ENCODE assay signal across 18 cellular contexts in the genomic region with DNA sequence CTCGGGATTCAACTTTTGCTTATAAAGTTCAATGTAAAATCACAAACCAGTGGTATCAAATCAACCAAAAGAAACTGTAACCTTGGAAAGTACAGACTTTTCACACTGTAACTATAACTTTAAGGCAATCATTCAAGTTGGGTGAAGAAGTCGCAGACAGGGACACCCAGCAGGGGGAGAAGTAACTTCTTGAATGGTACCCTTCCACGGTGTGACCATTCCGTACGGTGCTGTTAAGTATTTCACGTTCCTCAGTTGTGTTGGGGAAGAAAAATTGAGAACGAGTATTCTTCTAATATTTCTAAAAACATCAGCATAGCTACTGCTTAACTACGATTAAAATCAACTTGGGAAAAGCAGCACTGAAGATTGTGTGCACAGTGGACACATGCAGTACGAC. TPM values are rescaled to one million over a fixed set of nuclear protein-coding genes. Genes with fewer than 3 reads are reported as not detected.
DNase-seq lines count a peak whose midpoint lies in the region; ATAC-seq and TF ChIP-seq lines count a peak whose summit lies in the region.
"Had no signal": no experiment of that assay in that cellular context is flagged by ENCODE, and none has a peak within 500 bp of the region (broad histone marks: within the 10 kb centered on the region; RNA-seq: fewer than 3 reads in every experiment).

No MANE protein-coding gene starts in this region.

- H3K79me2 ChIP-seq in GM23338 (replicated peaks; ENCODE audit: insufficient read depth) (peaks cover 35% of the 10 kb centered on the region; the same call in 1 of the 2 replicates), osteoblast (ENCODE audit: insufficient read depth, low read length) (no peaks in the 10 kb centered on the region)

- H3K9me2 ChIP-seq in GM23338 (ENCODE audit: insufficient read depth), result no peaks in the 10 kb centered on the region

- no peak overlapping the region for H2AFZ ChIP-seq in GM23338
- H2AFZ ChIP-seq in osteoblast (ENCODE audit: low read length), result no peak overlapping the region

- TF ChIP-seq CTCF in GM23338 (conservative IDR thresholded peaks at IDR 0.05; ENCODE audit: low read depth in 2 of 2) (peak; percentile 37 to 40; a peak in 3 of 4 replicates), osteoblast (IDR thresholded peaks at IDR 0.05; ENCODE audit: extremely low read depth, low read depth, low read length) (peak; percentile 31)

- H3F3A ChIP-seq in GM23338 (replicated peaks; ENCODE audit: low read depth), result no peaks in the 10 kb centered on the region

- H4K20me1 ChIP-seq in GM23338 (replicated peaks; ENCODE audit: insufficient read depth), result peaks cover 12% of the 10 kb centered on the region
- no peaks in the 10 kb centered on the region for H4K20me1 ChIP-seq in osteoblast (ENCODE audit: insufficient read depth, low read length)

- peaks cover 51% of the 10 kb centered on the region for H3K36me3 Mint-ChIP-seq in GM23338 (ENCODE audit: low read depth)
- no peaks in the 10 kb centered on the region for H3K36me3 Mint-ChIP-seq in T-helper 2 cell treated with Interferon-gamma antibody and Interleukin-4, amounts not matched to agents 5 μg/mL and 100 μg/mL, for 36 hours (ENCODE audit: low read depth)

- no peak for ATAC-seq in GM23338
- ATAC-seq in Right ventricle myocardium superior (ENCODE audit: poor library complexity), result peak; percentile 38
- ATAC-seq: activated CD8-positive, alpha-beta T cell treated with anti-CD3 and anti-CD28 coated beads, Interleukin-2, amount 10 ng/mL, durations not matched to agents 7 days and 5 days had no signal

- H3K36me3 ChIP-seq in GM23338 (ENCODE audit: insufficient read depth), result peaks cover 15% of the 10 kb centered on the region
- peaks cover 10% of the 10 kb centered on the region for H3K36me3 ChIP-seq in osteoblast (ENCODE audit: insufficient read depth, low read length)
- no peaks in the 10 kb centered on the region for H3K36me3 ChIP-seq in MG63
- H3K36me3 ChIP-seq: Peyer's patch had no signal

- H3K27ac ChIP-seq in GM23338 (ENCODE audit: low read depth) (no peak overlapping the region), osteoblast (ENCODE audit: low read depth, low read length) (no peak overlapping the region)
- H3K27ac ChIP-seq: Peyer's patch had no signal

- no peaks in the 10 kb centered on the region for H3K27me3 ChIP-seq in GM23338 (ENCODE audit: insufficient read depth)
- no peaks in the 10 kb centered on the region for H3K27me3 ChIP-seq in osteoblast (ENCODE audit: insufficient read depth, low read length)
- H3K27me3 ChIP-seq in MG63, result no peaks in the 10 kb centered on the region
- H3K27me3 ChIP-seq: Peyer's patch had no signal

- no peaks in the 10 kb centered on the region for H3K9me3 ChIP-seq in osteoblast (ENCODE audit: low read depth, low read length)
- H3K9me3 ChIP-seq in MG63, result no peaks in the 10 kb centered on the region
- H3K9me3 ChIP-seq: HAP-1, Peyer's patch had no signal

- H3K4me3 ChIP-seq in GM23338 (no peak overlapping the region), osteoblast (ENCODE audit: insufficient read depth, low read length) (no peak overlapping the region), MG63 (no peak overlapping the region)
- H3K4me3 ChIP-seq: HAP-1, Peyer's patch had no signal

- DNase-seq in GM23338 (ENCODE audit: low spot score), result peak; percentile 22
- DNase-seq in amniotic epithelial cell (ENCODE audit: low read depth), result peak; percentile 31
- peak; percentile 42 for DNase-seq in Right ventricle myocardium superior
- DNase-seq in osteoblast (ENCODE audit: insufficient read length, low spot score, missing footprints), result no peak
- DNase-seq in T-helper 2 cell treated with Interferon-gamma antibody and Interleukin-4, amounts not matched to agents 5 μg/mL and 100 μg/mL, for 36 hours (ENCODE audit: low spot score), result no peak
- DNase-seq in T1000 (lab: John Stamatoyannopoulos, UW), result no peak
- DNase-seq in stimulated activated naive CD4-positive, alpha-beta T cell treated with Interleukin-2 at 50 U/mL for 16 hours (lab: John Stamatoyannopoulos, UW), result no peak
- no peak for DNase-seq in MG63
- DNase-seq: activated CD8-positive, alpha-beta T cell treated with anti-CD3 and anti-CD28 coated beads, Interleukin-2, amount 10 ng/mL, durations not matched to agents 7 days and 5 days; activated gamma-delta T cell; EL; MM.1S; NCI-H446 treated with DMSO at 0.1 percent for 48 hours; Peyer's patch; stimulated activated CD4-positive, alpha-beta T cell treated with anti-CD3 and anti-CD28 coated beads, Interleukin-4, amount 100 ng/mL, for 1 hour; stimulated activated naive CD4-positive, alpha-beta T cell had no signal

- H3K27ac Mint-ChIP-seq in GM23338, result no peak overlapping the region
- no peak overlapping the region for H3K27ac Mint-ChIP-seq in T-helper 2 cell treated with Interferon-gamma antibody and Interleukin-4, amounts not matched to agents 5 μg/mL and 100 μg/mL, for 36 hours
- H3K27ac Mint-ChIP-seq: activated CD8-positive, alpha-beta T cell treated with anti-CD3 and anti-CD28 coated beads, Interleukin-2, amount 10 ng/mL, durations not matched to agents 7 days and 5 days; B cell had no signal

- no peaks in the 10 kb centered on the region for H3K4me1 ChIP-seq in GM23338 (ENCODE audit: insufficient read depth)
- H3K4me1 ChIP-seq in osteoblast (ENCODE audit: insufficient read depth, low read length), result no peaks in the 10 kb centered on the region
- H3K4me1 ChIP-seq: Peyer's patch had no signal

- H3K4me2 ChIP-seq in GM23338 (no peak overlapping the region), osteoblast (ENCODE audit: insufficient read depth, low read length) (no peak overlapping the region)

- H3K9me3 Mint-ChIP-seq in GM23338, result no peaks in the 10 kb centered on the region
- no peaks in the 10 kb centered on the region for H3K9me3 Mint-ChIP-seq in T-helper 2 cell treated with Interferon-gamma antibody and Interleukin-4, amounts not matched to agents 5 μg/mL and 100 μg/mL, for 36 hours

- intact Hi-C loops in Right ventricle myocardium superior (cut with DNase I), result loop anchor here (2.0 kb wide), 1 partner anchor 170 kb away; a partner anchor contains a TSS

- H3K4me1 Mint-ChIP-seq in GM23338, result no peaks in the 10 kb centered on the region
- H3K4me1 Mint-ChIP-seq in T-helper 2 cell treated with Interferon-gamma antibody and Interleukin-4, amounts not matched to agents 5 μg/mL and 100 μg/mL, for 36 hours (ENCODE audit: low read depth), result peaks cover 3% of the 10 kb centered on the region
- H3K4me1 Mint-ChIP-seq: B cell had no signal

- H3K27me3 Mint-ChIP-seq in GM23338 (ENCODE audit: insufficient read depth, low read depth, poor library complexity), result peaks cover 4% of the 10 kb centered on the region
- no peaks in the 10 kb centered on the region for H3K27me3 Mint-ChIP-seq in T-helper 2 cell treated with Interferon-gamma antibody and Interleukin-4, amounts not matched to agents 5 μg/mL and 100 μg/mL, for 36 hours (ENCODE audit: low read depth)
- H3K27me3 Mint-ChIP-seq: B cell had no signal

- no peak overlapping the region for H3K4me3 Mint-ChIP-seq in GM23338
- no peak overlapping the region for H3K4me3 Mint-ChIP-seq in T-helper 2 cell treated with Interferon-gamma antibody and Interleukin-4, amounts not matched to agents 5 μg/mL and 100 μg/mL, for 36 hours
- H3K4me3 Mint-ChIP-seq: activated CD8-positive, alpha-beta T cell treated with anti-CD3 and anti-CD28 coated beads, Interleukin-2, amount 10 ng/mL, durations not matched to agents 7 days and 5 days; B cell had no signal

TF ChIP-seq in GM23338, 12 proteins besides CTCF, POLR2A, EP300 and RAD21:
- TF ChIP-seq ZNF114 (CRISPR knock-in tag; IDR thresholded peaks at IDR 0.05) (no peak), EZH2phosphoT487 (IDR thresholded peaks at IDR 0.05; ENCODE audit: unreplicated experiment) (no peak), STAT1 (IDR thresholded peaks at IDR 0.05; ENCODE audit: unreplicated experiment) (no peak), CREB1 (CRISPR knock-in tag; IDR thresholded peaks at IDR 0.05; ENCODE audit: low read depth) (no peak), JUNB (IDR thresholded peaks at IDR 0.05; ENCODE audit: unreplicated experiment) (no peak), NANOG (IDR thresholded peaks at IDR 0.05; ENCODE audit: borderline replicate concordance) (no peak)
TF ChIP-seq in GM23338: peak in this region for 0.

RNA-seq across cellular contexts. Expression of a gene that starts 55.8 kb away (rescaled TPM):
- total RNA-seq in GM23338 (2014; rRNA removed; shearing (Covaris generic)), result 230 and 246 TPM in 2 replicates
- polyA plus RNA-seq in GM23338 (2016; fragmentation: Nextera tagmentation; extraction: Ambion mirVana), result 78.1 and 89.5 TPM in 2 replicates
- total RNA-seq in Right ventricle myocardium superior, result 31.5 TPM
- 40.9 and 41.5 TPM in 2 replicates for total RNA-seq in osteoblast
- 24.3 and 36.7 TPM in 2 replicates for total RNA-seq in MG63 (2014; rRNA removed; shearing (Covaris generic); ENCODE audit: low replicate concordance)

Comparison
In these comparisons a context has a peak if more than half of its experiments do, and no peak if none do; other contexts are left out.
1. DNase-seq: peak in GM23338 (single experiment), amniotic epithelial cell (single experiment) and Right ventricle myocardium superior (single experiment); none in osteoblast (single experiment), T-helper 2 cell treated with Interferon-gamma antibody and Interleukin-4, amounts not matched to agents 5 μg/mL and 100 μg/mL, for 36 hours (single experiment), T1000 (single experiment), stimulated activated naive CD4-positive, alpha-beta T cell treated with Interleukin-2 at 50 U/mL for 16 hours (single experiment) and MG63 (single experiment).